In the genomic region with DNA sequence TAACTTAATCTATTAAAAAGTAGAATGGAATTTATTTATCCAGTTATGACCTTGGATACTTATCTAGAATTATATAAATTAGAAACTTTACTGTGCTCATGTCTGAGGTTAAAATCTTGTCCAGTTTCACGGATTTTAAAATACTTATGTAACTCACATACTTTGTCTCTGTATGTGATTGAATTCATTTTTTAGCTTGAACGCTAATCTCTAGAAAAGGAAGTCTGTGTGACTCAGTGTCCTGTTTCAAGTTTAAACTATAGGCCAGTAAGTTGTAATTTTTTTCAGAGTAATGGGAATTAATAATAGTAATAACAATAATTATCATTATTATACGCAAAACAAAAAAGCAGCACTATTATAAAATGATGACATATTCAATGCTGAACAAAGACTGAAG, we compare ENCODE assay signal across 24 cellular contexts.
"Had no signal": no experiment of that assay in that cellular context is flagged by ENCODE, and none has a peak within 500 bp of the region (broad histone marks: within the 10 kb centered on the region; RNA-seq: fewer than 3 reads in every experiment).

No MANE protein-coding gene starts in this region.

- H3K27me3 ChIP-seq: colonic mucosa, dorsolateral prefrontal cortex, foreskin keratinocyte, hepatocyte, right atrium auricular region, sigmoid colon, tibial artery, upper lobe of left lung, uterus had no signal

- H3K9ac ChIP-seq: parathyroid adenoma had no signal

- H3K79me2 ChIP-seq: hepatocyte, parathyroid adenoma had no signal

- H2AFZ ChIP-seq: hepatocyte, parathyroid adenoma had no signal

- H3K4me3 ChIP-seq: colonic mucosa, dorsolateral prefrontal cortex, hepatocyte, lung, psoas muscle, right atrium auricular region, sigmoid colon, skin epidermis, tibial artery, upper lobe of left lung, uterus had no signal

- H3K27me3 Mint-ChIP-seq: naive B cell had no signal

- H3K27ac ChIP-seq: colonic mucosa, dorsolateral prefrontal cortex, foreskin keratinocyte, hepatocyte, parathyroid adenoma, psoas muscle, right atrium auricular region, sigmoid colon, skin epidermis, tibial artery, upper lobe of left lung, uterus had no signal

- DNase-seq: cerebellar nuclear complex; colonic mucosa; dorsolateral prefrontal cortex; effector CD8-positive, alpha-beta T cell; foreskin keratinocyte; head of caudate nucleus; left colon; left ventricle myocardium superior; mesendoderm; naive B cell; psoas muscle; sigmoid colon; stimulated activated CD4-positive, alpha-beta T cell treated with anti-CD3 and anti-CD28 coated beads, Interleukin-2, amount 100 ng/mL, for 48 hours; stimulated activated naive CD4-positive, alpha-beta T cell treated with Interleukin-2 at 50 U/mL for 16 hours; tibial artery; upper lobe of left lung; uterus had no signal

- H3K36me3 ChIP-seq: colonic mucosa, right atrium auricular region, sigmoid colon, tibial artery, upper lobe of left lung, uterus had no signal

- ATAC-seq: esophagus mucosa, foreskin keratinocyte, left colon, left ventricle myocardium superior, psoas muscle had no signal

- H3K4me1 ChIP-seq: colonic mucosa, foreskin keratinocyte, parathyroid adenoma, psoas muscle, right atrium auricular region, sigmoid colon, tibial artery, upper lobe of left lung, uterus had no signal

- H3K9me3 Mint-ChIP-seq: nephron had no signal

- H3K9me3 ChIP-seq: colonic mucosa, psoas muscle, right atrium auricular region, sigmoid colon, tibial artery, upper lobe of left lung, uterus had no signal

- H3K4me2 ChIP-seq: hepatocyte had no signal

- H3K36me3 Mint-ChIP-seq: naive B cell had no signal

- H3K4me1 Mint-ChIP-seq: naive B cell, nephron had no signal

- H3K27ac Mint-ChIP-seq: naive B cell, nephron had no signal

- H3K4me3 Mint-ChIP-seq: naive B cell, nephron had no signal
